ENCODE assay signal across 21 cellular contexts in genomic region chr1:217525773-217526490, GRCh38.
DNase-seq lines count a peak whose midpoint lies in the region; ATAC-seq, FAIRE-seq and TF ChIP-seq lines count a peak whose summit lies in the region.
"Had no signal": no experiment of that assay in that cellular context is flagged by ENCODE, and none has a peak within 500 bp of the region (broad histone marks: within the 10 kb centered on the region; RNA-seq: fewer than 3 reads in every experiment).

No MANE protein-coding gene starts in this region.

- intact Hi-C loops in MCF 10A (cut with micrococcal nuclease), result loop anchor here (5.0 kb wide), 1 partner anchor 106 kb away; the partner anchor contains the start of genes GPATCH2 and SPATA17
- intact Hi-C loops in breast epithelium (cut with DNase I; ENCODE audit: low total_unique reads), result no loop called here

- no peak overlapping the region for H3K4me2 ChIP-seq in GM23338
- H3K4me2 ChIP-seq: KMS-11 had no signal

- FAIRE-seq in GM12891 (lab: Jason Lieb, UNC), result no peak
- FAIRE-seq: A204.1, pancreas had no signal

- no peak overlapping the region for H2AFZ ChIP-seq in GM23338

- H3K36me3 ChIP-seq in breast epithelium (no peaks in the 10 kb centered on the region), GM23338 (ENCODE audit: insufficient read depth) (no peaks in the 10 kb centered on the region; the same call in 1 of the 2 replicates)
- H3K36me3 ChIP-seq: pancreas had no signal

- no peaks in the 10 kb centered on the region for H3K36me3 Mint-ChIP-seq in MCF 10A (ENCODE audit: insufficient read depth, unreplicated experiment)
- H3K36me3 Mint-ChIP-seq in GM23338 (ENCODE audit: low read depth), result peaks cover 33% of the 10 kb centered on the region; the same call in 2 of the 3 replicates
- H3K36me3 Mint-ChIP-seq: stimulated activated effector memory CD8-positive, alpha-beta T cell treated with anti-CD3 and anti-CD28 coated beads, Interleukin-12 subunit alpha, Interleukin-12 subunit beta, amount 100 ng/mL, for 72 hours had no signal

- H3K9me3 Mint-ChIP-seq in MCF 10A (ENCODE audit: unreplicated experiment) (peaks cover 8% of the 10 kb centered on the region), GM23338 (peaks cover 18% of the 10 kb centered on the region; the same call in 2 of the 3 replicates)
- H3K9me3 Mint-ChIP-seq: CD8-positive, alpha-beta memory T cell had no signal

- H3K9me3 ChIP-seq in breast epithelium, result no peaks in the 10 kb centered on the region
- H3K9me3 ChIP-seq: pancreas had no signal

- H3K4me3 Mint-ChIP-seq in MCF 10A (ENCODE audit: unreplicated experiment), result no peak overlapping the region
- no peak overlapping the region for H3K4me3 Mint-ChIP-seq in GM23338
- H3K4me3 Mint-ChIP-seq: CD8-positive, alpha-beta memory T cell; stimulated activated effector memory CD8-positive, alpha-beta T cell treated with anti-CD3 and anti-CD28 coated beads, Interleukin-12 subunit alpha, Interleukin-12 subunit beta, amount 100 ng/mL, for 72 hours; T-helper 17 cell had no signal

- no peaks in the 10 kb centered on the region for H4K20me1 ChIP-seq in GM23338 (replicated peaks; ENCODE audit: insufficient read depth)

- DNase-seq in MCF 10A (ENCODE audit: unreplicated experiment) (peak; percentile 16), breast epithelium (ENCODE audit: low spot score in 2 of 2) (no peak), amniotic epithelial cell (ENCODE audit: low read depth) (peak; percentile 28), fibroblast of gingiva (ENCODE audit: low read depth) (peak; percentile 33), stromal cell of bone marrow (ENCODE audit: low read depth) (peak; percentile 21), GM12891 (ENCODE audit: insufficient read length, low spot score) (no peak), GM23338 (ENCODE audit: low spot score) (no peak)
- DNase-seq in activated CD4-positive, alpha-beta T cell treated with anti-CD3 and anti-CD28 coated beads, Interleukin-2, amount 50 U/mL, for 4 hours, result no peak
- DNase-seq: activated CD4-positive, CD25-positive, alpha-beta regulatory T cell; activated effector memory CD4-positive, alpha-beta T cell treated with Interleukin-2 at 50 U/mL for 16 hours; CD8-positive, alpha-beta memory T cell; NCI-H1436; NCI-H446 treated with DMSO at 0.1 percent for 48 hours; pancreas; SHP77 treated with DMSO at 0.1 percent for 48 hours; T-helper 17 cell; trophoblast cell had no signal

- H3F3A ChIP-seq in GM23338 (replicated peaks; ENCODE audit: low read depth), result no peaks in the 10 kb centered on the region

- H3K27ac ChIP-seq in breast epithelium (no peak overlapping the region), GM23338 (ENCODE audit: low read depth) (no peak overlapping the region)
- H3K27ac ChIP-seq: HL-60, KMS-11, pancreas had no signal

- no peak for TF ChIP-seq POLR2A in breast epithelium (IDR thresholded peaks at IDR 0.05)
- TF ChIP-seq POLR2A in GM12891 (IDR thresholded peaks at IDR 0.05; ENCODE audit: low read depth, low read length), result no peak

- H3K9me2 ChIP-seq in GM23338 (ENCODE audit: insufficient read depth), result no peaks in the 10 kb centered on the region

- no peak for ATAC-seq in GM23338
- ATAC-seq: pancreas; stimulated activated effector memory CD8-positive, alpha-beta T cell treated with anti-CD3 and anti-CD28 coated beads, Interleukin-12 subunit alpha, Interleukin-12 subunit beta, amount 100 ng/mL, for 72 hours; T-helper 17 cell had no signal

- CTCF ChIA-PET in MCF 10A (lab: Yijun Ruan, JAX), result interaction anchor here (0.6 to 1.1 kb wide), 7 partner anchors 12 to 1567 kb away, joined by 3 to 5 read pairs (median 3); partner anchors contain the start of genes GPATCH2 and SPATA17

- H3K27me3 ChIP-seq in breast epithelium (no peaks in the 10 kb centered on the region), GM23338 (ENCODE audit: insufficient read depth) (no peaks in the 10 kb centered on the region)
- H3K27me3 ChIP-seq: pancreas had no signal

- H3K4me3 ChIP-seq in breast epithelium (no peak overlapping the region), GM23338 (no peak overlapping the region)
- H3K4me3 ChIP-seq: pancreas had no signal

- no TSS peak for BruUV-seq in MCF 10A (replicated peaks; lab: Mats Ljungman, UMichigan)

- H3K27ac Mint-ChIP-seq in MCF 10A (ENCODE audit: low read depth, unreplicated experiment), result peak overlapping the region; percentile 65
- no peak overlapping the region for H3K27ac Mint-ChIP-seq in GM23338
- H3K27ac Mint-ChIP-seq: CD8-positive, alpha-beta memory T cell; stimulated activated effector memory CD8-positive, alpha-beta T cell treated with anti-CD3 and anti-CD28 coated beads, Interleukin-12 subunit alpha, Interleukin-12 subunit beta, amount 100 ng/mL, for 72 hours; T-helper 17 cell had no signal

- POLR2A ChIA-PET in MCF 10A (lab: Yijun Ruan, JAX), result interaction anchor here (0.7 to 1.7 kb wide), 5 partner anchors 9 to 795 kb away, joined by 3 to 9 read pairs (median 4); no protein-coding TSS in a partner anchor

- TF ChIP-seq CTCF in MCF 10A (IDR thresholded peaks at IDR 0.05; ENCODE audit: unreplicated experiment), result no peak
- no peak for TF ChIP-seq CTCF in breast epithelium (IDR thresholded peaks at IDR 0.05)
- TF ChIP-seq CTCF in GM23338 (conservative IDR thresholded peaks at IDR 0.05; ENCODE audit: low read depth in 2 of 2), result no peak

- H3K4me1 Mint-ChIP-seq in MCF 10A (ENCODE audit: insufficient read depth, unreplicated experiment), result peaks cover 30% of the 10 kb centered on the region
- no peaks in the 10 kb centered on the region for H3K4me1 Mint-ChIP-seq in GM23338
- H3K4me1 Mint-ChIP-seq: CD8-positive, alpha-beta memory T cell; stimulated activated effector memory CD8-positive, alpha-beta T cell treated with anti-CD3 and anti-CD28 coated beads, Interleukin-12 subunit alpha, Interleukin-12 subunit beta, amount 100 ng/mL, for 72 hours; T-helper 17 cell had no signal

- H3K27me3 Mint-ChIP-seq in MCF 10A (ENCODE audit: insufficient read depth, unreplicated experiment) (no peaks in the 10 kb centered on the region), GM23338 (ENCODE audit: insufficient read depth, low read depth, poor library complexity) (no peaks in the 10 kb centered on the region)
- H3K27me3 Mint-ChIP-seq: CD8-positive, alpha-beta memory T cell; T-helper 17 cell had no signal

- H3K4me1 ChIP-seq in breast epithelium (no peaks in the 10 kb centered on the region), GM23338 (ENCODE audit: insufficient read depth) (no peaks in the 10 kb centered on the region)
- H3K4me1 ChIP-seq: pancreas had no signal

- no peaks in the 10 kb centered on the region for H3K79me2 ChIP-seq in GM23338 (replicated peaks; ENCODE audit: insufficient read depth)

TF ChIP-seq in GM12891, 5 proteins besides CTCF, POLR2A, EP300 and RAD21:
- TF ChIP-seq SPI1 (IDR thresholded peaks at IDR 0.05; ENCODE audit: low read depth, low read length), result no peak
- no peak for TF ChIP-seq PAX5 (IDR thresholded peaks at IDR 0.05; ENCODE audit: insufficient read depth, low read length, severe bottlenecking)
- no peak for TF ChIP-seq POLR2AphosphoS5 (IDR thresholded peaks at IDR 0.05; ENCODE audit: low read depth, low read length)
- TF ChIP-seq TAF1 (IDR thresholded peaks at IDR 0.05; ENCODE audit: low read depth, low read length), result no peak
- TF ChIP-seq POU2F2 (IDR thresholded peaks at IDR 0.05; ENCODE audit: low read depth, low read length), result no peak

Comparison
In these comparisons a context has a peak if more than half of its experiments do, and no peak if none do; other contexts are left out.
1. DNase-seq: peak in MCF 10A (single experiment), amniotic epithelial cell (single experiment), fibroblast of gingiva (single experiment) and stromal cell of bone marrow (single experiment); none in breast epithelium (0 of 2), activated CD4-positive, alpha-beta T cell treated with anti-CD3 and anti-CD28 coated beads, Interleukin-2, amount 50 U/mL, for 4 hours (0 of 2), GM12891 (single experiment) and GM23338 (single experiment).